In the genomic region with DNA sequence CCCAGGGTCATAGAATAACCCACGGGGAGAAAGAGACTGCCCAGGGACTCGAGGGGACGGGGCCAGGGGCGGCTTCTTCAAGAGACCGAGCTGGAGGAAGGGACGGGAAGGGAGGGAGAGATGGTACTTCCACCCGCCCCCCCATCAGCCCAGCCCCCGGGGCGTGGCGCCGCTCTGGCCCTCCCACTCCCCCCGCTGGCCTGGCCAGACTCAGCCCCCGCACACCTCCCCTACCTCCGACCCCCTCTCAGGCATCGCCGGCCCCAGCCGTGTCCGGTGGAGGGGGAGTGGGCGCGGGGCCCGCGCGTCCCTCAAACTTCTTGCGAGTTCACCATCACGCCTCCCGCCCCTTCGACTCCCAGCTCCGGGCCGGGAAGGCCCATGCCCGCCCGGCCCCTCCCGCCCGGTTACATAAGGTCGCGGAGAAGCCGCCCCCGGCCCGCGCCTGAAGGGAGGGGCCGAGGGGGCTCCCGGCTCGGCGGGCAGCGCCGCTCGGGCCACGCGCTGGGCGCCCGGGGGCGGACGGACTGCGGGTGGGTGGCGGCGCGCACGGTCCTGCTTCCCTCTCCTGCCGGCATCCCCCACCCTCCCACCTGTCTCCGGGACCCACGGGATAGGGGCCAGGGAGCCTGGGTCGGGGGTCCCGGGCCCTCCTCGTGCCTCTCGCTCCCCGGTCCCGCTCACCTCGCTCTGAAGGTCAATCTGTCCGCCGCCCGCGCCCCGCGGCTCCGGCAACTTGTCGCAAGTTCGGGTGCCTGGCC, we compare ENCODE assay signal across 1 cellular context.
A peak's percentile ranks its signal among the peaks of the same experiment; 100 is the strongest.
TF ChIP-seq lines count a peak whose summit lies in the region.

No MANE protein-coding gene starts in this region.

TF ChIP-seq in PFSK-1, 5 proteins besides CTCF, POLR2A, EP300 and RAD21:
- 0 out of 2 replicates have a peak, but pooled peaks have one; percentile 18 for TF ChIP-seq SIN3A (IDR thresholded peaks at IDR 0.05; ENCODE audit: borderline replicate concordance, insufficient read depth, low read length)
- no peak for TF ChIP-seq REST (IDR thresholded peaks at IDR 0.05; ENCODE audit: insufficient read depth in 1 of 2, low read depth in 2 of 2, low read length in 2 of 2)
